In genomic region chr7:139618482-139619366, GRCh38 we compare ENCODE assay signal across 8 cellular contexts.
A peak's percentile ranks its signal among the peaks of the same experiment; 100 is the strongest.
DNase-seq lines count a peak whose midpoint lies in the region; ATAC-seq and TF ChIP-seq lines count a peak whose summit lies in the region.

No MANE protein-coding gene starts in this region.

- H3K4me1 ChIP-seq in smooth muscle cell (ENCODE audit: low read depth) (peaks cover 3% of the 10 kb centered on the region), suprapubic skin (no peaks in the 10 kb centered on the region)

- TF ChIP-seq CTCF in smooth muscle cell (IDR thresholded peaks at IDR 0.05; ENCODE audit: borderline replicate concordance, insufficient read depth, poor library complexity, severe bottlenecking) (peak; percentile 41), suprapubic skin (IDR thresholded peaks at IDR 0.05) (peak in 1 of 2 donors; percentile 25)

- H3K36me3 ChIP-seq in smooth muscle cell (ENCODE audit: low read depth), result no peaks in the 10 kb centered on the region
- peaks cover 41% of the 10 kb centered on the region for H3K36me3 ChIP-seq in suprapubic skin

- no peaks in the 10 kb centered on the region for H3K79me2 ChIP-seq in smooth muscle cell (ENCODE audit: low read depth)

- ATAC-seq in Right ventricle myocardium superior (ENCODE audit: poor library complexity) (peak; percentile 55), HG03139 (IDR thresholded peaks at IDR 0.05; ENCODE audit: unreplicated experiment) (no peak)

- no peak overlapping the region for H3K9ac ChIP-seq in smooth muscle cell (ENCODE audit: low read depth)

- intact Hi-C loops in Right ventricle myocardium superior (cut with DNase I), result loop anchor here (5.0 kb wide), 1 partner anchor 384 kb away; no protein-coding TSS in a partner anchor

- DNase-seq in NCI-H2227 (lab: John Stamatoyannopoulos, UW; ENCODE audit: unreplicated experiment) (peak; percentile 60), NCI-H2227 treated with DMSO at 0.1 percent for 48 hours (lab: John Stamatoyannopoulos, UW) (no peak), NCI-H1694 (lab: John Stamatoyannopoulos, UW) (peak; percentile 6), activated T-cell treated with anti-CD3 and anti-CD28 coated beads for 24 hours (ENCODE audit: low read depth) (peak; percentile 21), Right ventricle myocardium superior (peak; percentile 46), smooth muscle cell (lab: John Stamatoyannopoulos, UW; ENCODE audit: unreplicated experiment) (no peak), suprapubic skin (ENCODE audit: low spot score in 2 of 2) (no peak)

- no peak overlapping the region for H3K4me3 ChIP-seq in smooth muscle cell
- H3K4me3 ChIP-seq in suprapubic skin, result no peak overlapping the region

- H3F3A ChIP-seq in smooth muscle cell (ENCODE audit: low read depth), result no peaks in the 10 kb centered on the region

- WGBS in smooth muscle cell (ENCODE audit: low lambda C conversion rate), result 89% methylated on average over 10 of the region's 10 CpGs
- 83% methylated on average over 10 of the region's 10 CpGs for WGBS in suprapubic skin

- no peak overlapping the region for H3K4me2 ChIP-seq in smooth muscle cell

- H4K20me1 ChIP-seq in smooth muscle cell (ENCODE audit: low read depth), result no peaks in the 10 kb centered on the region

- H3K27me3 ChIP-seq in smooth muscle cell (ENCODE audit: low read depth), result no peaks in the 10 kb centered on the region
- H3K27me3 ChIP-seq in suprapubic skin, result no peaks in the 10 kb centered on the region

- TF ChIP-seq POLR2A in suprapubic skin (IDR thresholded peaks at IDR 0.05), result no peak

- H3K27ac ChIP-seq in smooth muscle cell (ENCODE audit: low read depth) (no peak overlapping the region), suprapubic skin (no peak overlapping the region)

- H2AFZ ChIP-seq in smooth muscle cell (ENCODE audit: low read depth), result no peak overlapping the region

- H3K9me3 ChIP-seq in smooth muscle cell (replicated peaks; ENCODE audit: low read depth) (no peaks in the 10 kb centered on the region), suprapubic skin (no peaks in the 10 kb centered on the region)

- no peak for TF ChIP-seq EP300 in suprapubic skin (IDR thresholded peaks at IDR 0.05)

Comparison
In these comparisons a context has a peak if more than half of its experiments do, and no peak if none do; other contexts are left out.
1. DNase-seq: peak in NCI-H2227 (single experiment), NCI-H1694 (single experiment), activated T-cell treated with anti-CD3 and anti-CD28 coated beads for 24 hours (single experiment) and Right ventricle myocardium superior (single experiment); none in NCI-H2227 treated with DMSO at 0.1 percent for 48 hours (single experiment), smooth muscle cell (single experiment) and suprapubic skin (0 of 2).